In genomic region chr17:76599699-76600460, GRCh38 we compare ENCODE assay signal across 25 cellular contexts. TPM values are rescaled to one million over a fixed set of nuclear protein-coding genes. Genes with fewer than 3 reads are reported as not detected.
DNase-seq lines count a peak whose midpoint lies in the region; ATAC-seq and TF ChIP-seq lines count a peak whose summit lies in the region.
"Had no signal": no experiment of that assay in that cellular context is flagged by ENCODE, and none has a peak within 500 bp of the region (broad histone marks: within the 10 kb centered on the region; RNA-seq: fewer than 3 reads in every experiment).

No MANE protein-coding gene starts in this region.

- no peaks in the 10 kb centered on the region for H3K36me3 Mint-ChIP-seq in neural progenitor cell
- H3K36me3 Mint-ChIP-seq: natural killer cell had no signal

- H3K27me3 ChIP-seq in right atrium auricular region (no peaks in the 10 kb centered on the region), left ventricle myocardium inferior (ENCODE audit: low read depth) (no peaks in the 10 kb centered on the region), tibial nerve (no peaks in the 10 kb centered on the region), neural progenitor cell (no peaks in the 10 kb centered on the region)

- H3K9me3 Mint-ChIP-seq in neural progenitor cell: peaks cover 4% of the 10 kb centered on the region
- H3K9me3 Mint-ChIP-seq: natural killer cell had no signal

- H3K4me2 ChIP-seq in neural progenitor cell: no peak overlapping the region

- H3K27ac ChIP-seq in right atrium auricular region (no peak overlapping the region), adipose tissue (ENCODE audit: low read depth, low read length) (peak overlapping the region; percentile 54), left ventricle myocardium inferior (replicated peaks) (peak overlapping the region; percentile 30), tibial nerve (peak overlapping the region in 1 of 4 donors; percentile 2), neural progenitor cell (no peak overlapping the region)
- H3K27ac ChIP-seq: psoas muscle, SK-N-MC had no signal

- ATAC-seq in Right ventricle myocardium inferior: peak; percentile 13
- ATAC-seq: natural killer cell, psoas muscle had no signal

- no peaks in the 10 kb centered on the region for H3K36me3 ChIP-seq in right atrium auricular region
- H3K36me3 ChIP-seq in left ventricle myocardium inferior: no peaks in the 10 kb centered on the region
- no peaks in the 10 kb centered on the region for H3K36me3 ChIP-seq in tibial nerve
- no peaks in the 10 kb centered on the region for H3K36me3 ChIP-seq in neural progenitor cell

- no peaks in the 10 kb centered on the region for H3K79me2 ChIP-seq in neural progenitor cell (ENCODE audit: low read depth)

- no peak overlapping the region for H3K27ac Mint-ChIP-seq in neural progenitor cell
- H3K27ac Mint-ChIP-seq: natural killer cell had no signal

- H3K4me1 Mint-ChIP-seq in neural progenitor cell: no peaks in the 10 kb centered on the region

- H3K4me1 ChIP-seq in right atrium auricular region (peaks cover 0 to 5% of the 10 kb centered on the region in 2 donors), left ventricle myocardium inferior (peaks cover 14% of the 10 kb centered on the region), tibial nerve (peaks cover 0 to 25% (median 11%) of the 10 kb centered on the region in 4 donors), neural progenitor cell (no peaks in the 10 kb centered on the region)
- H3K4me1 ChIP-seq: psoas muscle had no signal

- WGBS in adipose tissue, 3 donors: 60 to 79% (median 70%) methylated on average over 17 of the region's 17 CpGs
- 64 to 71% methylated on average over 17 of the region's 17 CpGs for WGBS in tibial nerve, 2 donors

- no peaks in the 10 kb centered on the region for H3K9me3 ChIP-seq in right atrium auricular region
- H3K9me3 ChIP-seq in left ventricle myocardium inferior (replicated peaks): no peaks in the 10 kb centered on the region
- no peaks in the 10 kb centered on the region for H3K9me3 ChIP-seq in tibial nerve
- H3K9me3 ChIP-seq in neural progenitor cell (ENCODE audit: low read depth): no peaks in the 10 kb centered on the region
- H3K9me3 ChIP-seq: psoas muscle had no signal

- DNase-seq in Right ventricle myocardium inferior (ENCODE audit: missing footprints): no peak
- DNase-seq in right atrium auricular region (ENCODE audit: low spot score): no peak
- DNase-seq in left ventricle myocardium inferior: no peak
- DNase-seq in tibial nerve (ENCODE audit: low spot score in 2 of 2): no peak
- no peak for DNase-seq in neural progenitor cell (ENCODE audit: low spot score)
- no peak for DNase-seq in activated gamma-delta T cell (lab: John Stamatoyannopoulos, UW)
- no peak for DNase-seq in activated CD4-positive, alpha-beta T cell treated with anti-CD3 and anti-CD28 coated beads, Interleukin-2, amount 50 U/mL, for 1 hour
- DNase-seq: 8988T; activated CD4-positive, alpha-beta T cell treated with anti-CD3 and anti-CD28 coated beads for 48 hours; activated naive CD4-positive, alpha-beta T cell treated with Interleukin-2 at 50 U/mL for 16 hours; DMS 273 treated with DMSO at 0.1 percent for 48 hours; HCEC 1CT; natural killer cell; NCI-H2029; NCI-H510A; OCI-M1; psoas muscle; stimulated activated CD4-positive, alpha-beta T cell treated with anti-CD3 and anti-CD28 coated beads, Interleukin-15, amount 100 ng/mL, for 24 hours; stimulated activated naive CD4-positive, alpha-beta T cell treated with Interleukin-2 at 50 U/mL for 16 hours had no signal

- H3K4me3 Mint-ChIP-seq in neural progenitor cell: no peak overlapping the region
- H3K4me3 Mint-ChIP-seq: natural killer cell had no signal

- TF ChIP-seq CTCF in right atrium auricular region (IDR thresholded peaks at IDR 0.05) (no peak), left ventricle myocardium inferior (IDR thresholded peaks at IDR 0.05; ENCODE audit: borderline replicate concordance) (no peak), tibial nerve (IDR thresholded peaks at IDR 0.05) (no peak), neural progenitor cell (IDR thresholded peaks at IDR 0.05) (no peak)

- no peak for TF ChIP-seq POLR2A in tibial nerve (IDR thresholded peaks at IDR 0.05)

- TF ChIP-seq EP300 in tibial nerve (IDR thresholded peaks at IDR 0.05): peak; percentile 34 to 55

- no peak overlapping the region for H3K9ac ChIP-seq in neural progenitor cell

- H3F3A ChIP-seq in neural progenitor cell (ENCODE audit: low read depth): no peaks in the 10 kb centered on the region

- H3K27me3 Mint-ChIP-seq in neural progenitor cell (ENCODE audit: insufficient read depth, low read depth): peaks cover 9% of the 10 kb centered on the region

- H4K20me1 ChIP-seq in neural progenitor cell (ENCODE audit: low read depth): no peaks in the 10 kb centered on the region

- H3K4me3 ChIP-seq in right atrium auricular region: no peak overlapping the region
- no peak overlapping the region for H3K4me3 ChIP-seq in left ventricle myocardium inferior
- H3K4me3 ChIP-seq in tibial nerve: no peak overlapping the region
- no peak overlapping the region for H3K4me3 ChIP-seq in neural progenitor cell
- H3K4me3 ChIP-seq: coronary artery, lung, psoas muscle, SK-N-MC had no signal

- intact Hi-C loops in Right ventricle myocardium inferior (cut with DNase I) (no loop called here), left ventricle myocardium inferior (cut with micrococcal nuclease) (no loop called here)

- H2AFZ ChIP-seq in neural progenitor cell (replicated peaks): no peak overlapping the region

RNA-seq across cellular contexts. Expression of gene ST6GALNAC2, which starts 14.2 kb away (rescaled TPM):
- total RNA-seq in Right ventricle myocardium inferior: 5.7 TPM
- 1 to 10 TPM; 4.5 to 6.4 TPM for total RNA-seq in right atrium auricular region
- polyA plus RNA-seq in adipose tissue: 1 to 10 TPM; 2.0 to 6.4 (median 4.2) TPM
- 4.3 TPM for total RNA-seq in left ventricle myocardium inferior
- total RNA-seq in tibial nerve: 100 to 1,000 TPM in 1 of 4 donors, 10 to 100 TPM in 3; 58.5 to 128 (median 69.1) TPM
- 0.28 TPM in 1 of 2 replicates, not detected in the other for total RNA-seq in neural progenitor cell (ENCODE audit: low replicate concordance)

RNA-seq across cellular contexts. Expression of gene ST6GALNAC1, which starts 43.7 kb away (rescaled TPM):
- total RNA-seq in Right ventricle myocardium inferior (6.1 TPM), right atrium auricular region (1 to 10 TPM; 2.4 to 7.1 TPM), left ventricle myocardium inferior (3.1 TPM), tibial nerve (10 to 100 TPM in 2 of 4 donors, 1 to 10 TPM in 2; 2.4 to 13.8 (median 7.4) TPM), neural progenitor cell (ENCODE audit: low replicate concordance) (not detected in 2 replicates)
- 1 to 10 TPM in 2 of 3 donors, under 1 TPM in 1; 0.41 to 7.0 (median 2.2) TPM for polyA plus RNA-seq in adipose tissue
- total RNA-seq: M059J had no signal
- polyA plus RNA-seq: BJ had no signal

Comparison
In these comparisons a context has a peak if more than half of its experiments do, and no peak if none do; other contexts are left out.
1. H3K27ac ChIP-seq: peak in adipose tissue (single experiment) and left ventricle myocardium inferior (single experiment); none in right atrium auricular region (0 of 2) and neural progenitor cell (single experiment).